ENCODE assay signal across 12 cellular contexts in the genomic region with DNA sequence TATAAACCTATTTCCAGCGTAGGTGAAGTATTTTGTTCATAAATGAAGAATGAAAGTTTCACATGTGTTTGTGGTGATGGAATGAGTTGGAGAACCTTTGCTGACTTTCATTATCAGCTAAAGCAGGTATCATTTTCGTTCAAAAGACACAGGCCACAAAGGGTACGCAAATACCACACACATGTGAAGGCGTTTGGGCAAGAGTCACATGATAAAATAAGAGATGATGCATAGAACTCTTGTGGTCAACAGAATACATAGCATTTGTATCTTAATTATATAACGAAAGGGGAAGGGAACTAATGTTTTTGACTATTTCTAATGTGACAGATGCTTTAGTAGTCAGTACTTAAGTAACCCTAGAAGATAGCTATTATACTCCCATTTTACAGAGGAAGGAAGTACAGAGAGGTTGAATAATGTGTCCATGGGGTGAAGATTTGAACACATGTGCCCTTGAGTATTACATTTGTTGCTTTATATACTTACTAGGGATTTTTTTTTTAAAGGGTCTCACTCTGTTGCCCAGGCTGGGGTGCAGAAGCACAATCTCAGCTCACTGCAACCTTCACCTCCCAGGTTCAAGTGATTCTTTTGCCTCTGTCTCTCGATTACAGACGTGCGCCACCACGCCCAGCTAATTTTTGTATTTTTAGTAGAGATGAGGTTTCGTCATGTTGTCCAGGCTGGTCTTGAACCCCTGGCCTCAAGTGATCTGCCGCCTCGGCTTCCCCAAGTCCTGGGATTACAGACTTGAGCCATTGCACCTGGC.
DNase-seq lines count a peak whose midpoint lies in the region; ATAC-seq and TF ChIP-seq lines count a peak whose summit lies in the region.
"Had no signal": no experiment of that assay in that cellular context is flagged by ENCODE, and none has a peak within 500 bp of the region (broad histone marks: within the 10 kb centered on the region; RNA-seq: fewer than 3 reads in every experiment).

No MANE protein-coding gene starts in this region.

- peak overlapping the region; percentile 32 for H3K4me3 Mint-ChIP-seq in central memory CD8-positive, alpha-beta T cell

- TF ChIP-seq POLR2A in GM18505 (IDR thresholded peaks at IDR 0.05; ENCODE audit: borderline replicate concordance, extremely low read depth, insufficient read depth, insufficient read length), result no peak

- peak; percentile 47 for ATAC-seq in GM18505 (IDR thresholded peaks at IDR 0.05; ENCODE audit: unreplicated experiment)
- peak; percentile 48 for ATAC-seq in GM21447 (IDR thresholded peaks at IDR 0.05; ENCODE audit: unreplicated experiment)
- ATAC-seq in HG03520 (IDR thresholded peaks at IDR 0.05; ENCODE audit: unreplicated experiment), result peak; percentile 47
- no peak for ATAC-seq in central memory CD8-positive, alpha-beta T cell (replicated peaks; ENCODE audit: extremely low read depth, poor library complexity, severe bottlenecking)
- ATAC-seq: K562 had no signal

- peak overlapping the region; percentile 82 for H3K27ac Mint-ChIP-seq in central memory CD8-positive, alpha-beta T cell (ENCODE audit: low read depth)

- no peak for DNase-seq in central memory CD8-positive, alpha-beta T cell (ENCODE audit: low spot score in 2 of 2)
- DNase-seq in NK-92 treated with Interleukin-12 subunit alpha and Interleukin-12 subunit beta, amount 100 ng/mL, for 24 hours (lab: John Stamatoyannopoulos, UW), result no peak
- DNase-seq in NK-92 (lab: John Stamatoyannopoulos, UW; ENCODE audit: unreplicated experiment) (no peak), NCI-H446 (lab: John Stamatoyannopoulos, UW) (no peak), NCI-H2196 treated with DMSO at 0.1 percent for 48 hours (lab: John Stamatoyannopoulos, UW; ENCODE audit: unreplicated experiment) (no peak)
- DNase-seq: GF-D8, hypothalamus had no signal

- H3K27me3 Mint-ChIP-seq in central memory CD8-positive, alpha-beta T cell, result no peaks in the 10 kb centered on the region
- H3K27me3 Mint-ChIP-seq: brain had no signal

- H3K36me3 Mint-ChIP-seq in central memory CD8-positive, alpha-beta T cell (ENCODE audit: insufficient read depth), result peaks cover 22% of the 10 kb centered on the region

- peaks cover 44% of the 10 kb centered on the region for H3K4me1 Mint-ChIP-seq in central memory CD8-positive, alpha-beta T cell

- H3K9me3 Mint-ChIP-seq in central memory CD8-positive, alpha-beta T cell, result no peaks in the 10 kb centered on the region
